In genomic region chr15:64857421-64857820, GRCh38 we compare ENCODE assay signal across 10 cellular contexts. TPM values are rescaled to one million over a fixed set of nuclear protein-coding genes. Genes with fewer than 3 reads are reported as not detected.
DNase-seq lines count a peak whose midpoint lies in the region; ATAC-seq and TF ChIP-seq lines count a peak whose summit lies in the region.
"Had no signal": no experiment of that assay in that cellular context is flagged by ENCODE, and none has a peak within 500 bp of the region (broad histone marks: within the 10 kb centered on the region; RNA-seq: fewer than 3 reads in every experiment).

No MANE protein-coding gene starts in this region.

- H3K9ac ChIP-seq in mucosa of rectum (ENCODE audit: low read depth in 1 of 2, low read length in 2 of 2): peak overlapping the region in 1 of 2 donors; percentile 17

- H3K4me3 ChIP-seq in cardiac muscle cell: no peak overlapping the region
- H3K4me3 ChIP-seq in dorsolateral prefrontal cortex: peak overlapping the region in 7 of 59 donors; percentile 0 to 21 (median 12)
- no peak overlapping the region for H3K4me3 ChIP-seq in mucosa of rectum (ENCODE audit: low read length in 2 of 2)

- in situ Hi-C loops in KBM-7 (cut with MboI; ENCODE audit: low pct_unique_long_range_greater_than_20kb, low sequenced_read_pairs): no loop called here

- H3K4me1 ChIP-seq in cardiac muscle cell (ENCODE audit: low read depth) (peaks cover 14% of the 10 kb centered on the region), mucosa of rectum (ENCODE audit: control insufficient read depth in 2 of 2, insufficient read depth in 2 of 2, low read length in 2 of 2) (peaks cover 26% of the 10 kb centered on the region in 2 donors)

- H3K9me3 ChIP-seq in cardiac muscle cell (ENCODE audit: low read depth) (no peaks in the 10 kb centered on the region), mucosa of rectum (ENCODE audit: control insufficient read depth in 2 of 2, low read length in 2 of 2) (no peaks in the 10 kb centered on the region)

- no peak for TF ChIP-seq CTCF in cardiac muscle cell (IDR thresholded peaks at IDR 0.05; ENCODE audit: low read depth, low read length)
- TF ChIP-seq CTCF in dorsolateral prefrontal cortex (IDR thresholded peaks at IDR 0.05 in 54 of 56, conservative IDR thresholded peaks at IDR 0.05 in 2 of 56; ENCODE audit: low read depth in 1 of 56, partially characterized antibody in 56 of 56): no peak

- DNase-seq in cardiac muscle cell (ENCODE audit: low read depth in 1 of 2, low spot score in 1 of 2) (peak in 1 of 2 donors; percentile 81), cardiac septum (ENCODE audit: low spot score) (no peak), dorsolateral prefrontal cortex (no peak), KBM-7 (no peak), NCI-H69 (lab: John Stamatoyannopoulos, UW) (no peak)
- no peak for DNase-seq in stimulated activated naive CD4-positive, alpha-beta T cell treated with Interleukin-2 at 50 U/mL for 16 hours (lab: John Stamatoyannopoulos, UW)
- DNase-seq: NCI-H510A had no signal

- H3K27me3 ChIP-seq in cardiac muscle cell (no peaks in the 10 kb centered on the region), dorsolateral prefrontal cortex (no peaks in the 10 kb centered on the region), mucosa of rectum (ENCODE audit: control insufficient read depth in 2 of 2, insufficient read depth in 2 of 2, low read length in 2 of 2) (no peaks in the 10 kb centered on the region)

- H3K27ac ChIP-seq in cardiac muscle cell (peak overlapping the region; percentile 73), dorsolateral prefrontal cortex (peak overlapping the region in 58 of 59 donors; percentile 66 to 96 (median 90)), mucosa of rectum (ENCODE audit: low read depth in 2 of 2, low read length in 2 of 2) (peak overlapping the region; percentile 39 to 58)

- no peak for ATAC-seq in GM18873 (IDR thresholded peaks at IDR 0.05; ENCODE audit: low FRiP score, unreplicated experiment)
- ATAC-seq: HCT116 had no signal

- intact Hi-C loops in cardiac septum (cut with DNase I) (no loop called here), dorsolateral prefrontal cortex (cut with DNase I) (loop anchor here in 1 of 2 donors (2.0 to 10.0 kb wide), 3 partner anchors 19 to 127 kb away; partner anchors contain the start of gene SPG21)

- H3K36me3 ChIP-seq in cardiac muscle cell (peaks cover 2% of the 10 kb centered on the region), mucosa of rectum (ENCODE audit: control insufficient read depth in 2 of 2, insufficient read depth in 2 of 2, low read length in 2 of 2) (peaks cover 2 to 33% of the 10 kb centered on the region in 2 donors)

RNA-seq across cellular contexts. Expression of gene PLEKHO2, which starts 15.7 kb away (rescaled TPM):
- total RNA-seq in cardiac muscle cell: 7.6 and 9.3 TPM in 2 replicates
- 9.4 and 11.3 TPM in 2 replicates for polyA plus RNA-seq in cardiac muscle cell
- 10.4 TPM for total RNA-seq in cardiac septum
- total RNA-seq in dorsolateral prefrontal cortex: 10 to 100 TPM; 11.7 to 57.7 (median 19.3) TPM

RNA-seq across cellular contexts. Expression of gene PIF1, which starts 32.0 kb away (rescaled TPM):
- total RNA-seq in cardiac muscle cell (3.5 and 70.9 TPM in 2 replicates), cardiac septum (1.6 TPM), dorsolateral prefrontal cortex (1 to 10 TPM in 119 of 120 experiments, under 1 TPM in 1; 0.74 to 7.7 (median 3.2) TPM)
- 7.4 and 49.0 TPM in 2 replicates for polyA plus RNA-seq in cardiac muscle cell

RNA-seq across cellular contexts. Expression of gene ANKDD1A, which starts 54.3 kb away (rescaled TPM):
- total RNA-seq in cardiac muscle cell: 1.1 and 5.4 TPM in 2 replicates
- polyA plus RNA-seq in cardiac muscle cell: 2.9 and 8.0 TPM in 2 replicates
- 1.4 TPM for total RNA-seq in cardiac septum
- total RNA-seq in dorsolateral prefrontal cortex: 10 to 100 TPM; 16.8 to 58.1 (median 32.8) TPM
